In genomic region chr12:92938623-92939022, GRCh38 we compare ENCODE assay signal across 26 cellular contexts.
"Had no signal": no experiment of that assay in that cellular context is flagged by ENCODE, and none has a peak within 500 bp of the region (broad histone marks: within the 10 kb centered on the region; RNA-seq: fewer than 3 reads in every experiment).

No MANE protein-coding gene starts in this region.

- FAIRE-seq: endothelial cell of umbilical vein had no signal

- H3K4me2 ChIP-seq: hepatocyte had no signal

- H3K4me3 Mint-ChIP-seq: naive thymus-derived CD4-positive, alpha-beta T cell; nephron progenitor cell; stimulated activated memory B cell treated with anti-CD40 and anti-IgM and Interleukin-4, amounts not matched to agents 10 μg/mL and 1 μg/mL and 100 μg/mL, for 72 hours had no signal

- H3K27me3 ChIP-seq: gastroesophageal sphincter, heart left ventricle, hepatocyte, left lung, right atrium auricular region, sigmoid colon, testis, tibial artery, vagina had no signal

- H3K4me3 ChIP-seq: coronary artery, gastroesophageal sphincter, heart left ventricle, hepatocyte, left lung, prostate gland, right atrium auricular region, sigmoid colon, testis, tibial artery, vagina had no signal

- H3K27ac Mint-ChIP-seq: naive thymus-derived CD4-positive, alpha-beta T cell; nephron progenitor cell; stimulated activated memory B cell treated with anti-CD40 and anti-IgM and Interleukin-4, amounts not matched to agents 10 μg/mL and 1 μg/mL and 100 μg/mL, for 72 hours had no signal

- ATAC-seq: gastroesophageal sphincter; heart left ventricle; left cardiac atrium; left lung; naive thymus-derived CD4-positive, alpha-beta T cell; stimulated activated naive CD8-positive, alpha-beta T cell treated with anti-CD3 and anti-CD28 coated beads, Interleukin-15, Interleukin-2, amounts not matched to agents 100 U/mL and 50 U/mL, for 24 hours had no signal

- H3K79me2 ChIP-seq: hepatocyte had no signal

- H2AFZ ChIP-seq: hepatocyte had no signal

- H3K9me3 ChIP-seq: gastroesophageal sphincter, heart left ventricle, left lung, prostate gland, right atrium auricular region, sigmoid colon, testis, tibial artery, vagina had no signal

- DNase-seq: dermis blood vessel endothelial cell; effector memory CD4-positive, alpha-beta T cell; foreskin fibroblast; heart left ventricle; left cardiac atrium; left lung; mesendoderm; midbrain; naive thymus-derived CD4-positive, alpha-beta T cell; nephron progenitor cell; nucleus accumbens; sigmoid colon; stimulated activated CD4-positive, alpha-beta T cell treated with anti-CD3 and anti-CD28 coated beads, Interleukin-2, amount 100 ng/mL, for 24 hours; stimulated activated CD4-positive, alpha-beta T cell treated with anti-CD3 and anti-CD28 coated beads, Interleukin-4, amount 100 ng/mL, for 24 hours; stimulated activated naive CD8-positive, alpha-beta T cell treated with anti-CD3 and anti-CD28 coated beads, Interleukin-15, Interleukin-2, amounts not matched to agents 100 U/mL and 50 U/mL, for 24 hours; substantia nigra; testis; tibial artery had no signal

- H3K4me1 ChIP-seq: gastroesophageal sphincter, prostate gland, right atrium auricular region, testis, vagina had no signal

- H3K9me3 Mint-ChIP-seq: nephron progenitor cell; stimulated activated memory B cell treated with anti-CD40 and anti-IgM and Interleukin-4, amounts not matched to agents 10 μg/mL and 1 μg/mL and 100 μg/mL, for 72 hours had no signal

- H3K27ac ChIP-seq: coronary artery, gastroesophageal sphincter, heart left ventricle, hepatocyte, left lung, prostate gland, right atrium auricular region, sigmoid colon, testis, tibial artery, vagina had no signal

- H3K36me3 ChIP-seq: gastroesophageal sphincter, heart left ventricle, left lung, prostate gland, right atrium auricular region, sigmoid colon, tibial artery, vagina had no signal

- H3K27me3 Mint-ChIP-seq: naive thymus-derived CD4-positive, alpha-beta T cell; stimulated activated memory B cell treated with anti-CD40 and anti-IgM and Interleukin-4, amounts not matched to agents 10 μg/mL and 1 μg/mL and 100 μg/mL, for 72 hours had no signal
